In the genomic region with DNA sequence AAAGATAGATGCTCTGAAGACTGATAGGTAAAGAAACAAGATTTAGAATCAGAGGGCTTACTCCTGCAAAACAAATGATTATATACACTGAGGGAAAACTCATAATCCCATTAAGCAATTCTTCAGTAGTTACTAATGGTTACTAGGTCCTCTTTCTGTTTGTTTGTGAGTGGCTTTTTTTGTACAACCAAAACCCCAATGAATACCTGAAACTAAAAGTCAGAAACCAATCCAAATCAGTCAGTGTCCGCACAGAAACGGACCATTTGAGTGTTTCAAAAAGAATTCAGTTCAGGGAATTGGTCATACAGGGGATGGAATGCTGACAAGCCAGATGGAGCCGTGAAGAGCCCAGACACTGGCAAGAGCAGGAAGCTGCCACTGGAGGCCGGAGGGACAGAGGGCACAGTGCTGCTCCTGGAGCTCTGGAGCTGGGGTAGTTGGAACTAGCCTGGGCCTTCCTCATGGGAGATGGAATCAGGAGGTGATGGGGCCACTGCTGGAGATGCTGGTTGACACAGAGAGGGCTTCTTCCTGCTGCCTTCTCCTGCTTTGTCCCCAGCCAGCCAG, we compare ENCODE assay signal across 1 cellular context.
TF ChIP-seq lines count a peak whose summit lies in the region.

No MANE protein-coding gene starts in this region.

TF ChIP-seq in IMR-90, 13 proteins besides CTCF, POLR2A, EP300 and RAD21:
- no peak for TF ChIP-seq MXI1 (IDR thresholded peaks at IDR 0.05; ENCODE audit: borderline replicate concordance, low read depth, low read length)
- no peak for TF ChIP-seq SMC3 (IDR thresholded peaks at IDR 0.05; ENCODE audit: low read depth, low read length)
- no peak for TF ChIP-seq CEBPB (IDR thresholded peaks at IDR 0.05; ENCODE audit: low read depth, low read length)
- TF ChIP-seq, protein P1, sequence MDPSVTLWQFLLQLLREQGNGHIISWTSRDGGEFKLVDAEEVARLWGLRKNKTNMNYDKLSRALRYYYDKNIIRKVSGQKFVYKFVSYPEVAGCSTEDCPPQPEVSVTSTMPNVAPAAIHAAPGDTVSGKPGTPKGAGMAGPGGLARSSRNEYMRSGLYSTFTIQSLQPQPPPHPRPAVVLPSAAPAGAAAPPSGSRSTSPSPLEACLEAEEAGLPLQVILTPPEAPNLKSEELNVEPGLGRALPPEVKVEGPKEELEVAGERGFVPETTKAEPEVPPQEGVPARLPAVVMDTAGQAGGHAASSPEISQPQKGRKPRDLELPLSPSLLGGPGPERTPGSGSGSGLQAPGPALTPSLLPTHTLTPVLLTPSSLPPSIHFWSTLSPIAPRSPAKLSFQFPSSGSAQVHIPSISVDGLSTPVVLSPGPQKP (IDR thresholded peaks at IDR 0.05; ENCODE audit: borderline replicate concordance, low read depth, low read length), result no peak
- no peak for TF ChIP-seq RCOR1 (IDR thresholded peaks at IDR 0.05; ENCODE audit: insufficient replicate concordance, low read length)
- no peak for TF ChIP-seq CHD1 (IDR thresholded peaks at IDR 0.05; ENCODE audit: low read depth, low read length)
- TF ChIP-seq, protein P2, sequence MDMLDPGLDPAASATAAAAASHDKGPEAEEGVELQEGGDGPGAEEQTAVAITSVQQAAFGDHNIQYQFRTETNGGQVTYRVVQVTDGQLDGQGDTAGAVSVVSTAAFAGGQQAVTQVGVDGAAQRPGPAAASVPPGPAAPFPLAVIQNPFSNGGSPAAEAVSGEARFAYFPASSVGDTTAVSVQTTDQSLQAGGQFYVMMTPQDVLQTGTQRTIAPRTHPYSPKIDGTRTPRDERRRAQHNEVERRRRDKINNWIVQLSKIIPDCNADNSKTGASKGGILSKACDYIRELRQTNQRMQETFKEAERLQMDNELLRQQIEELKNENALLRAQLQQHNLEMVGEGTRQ (IDR thresholded peaks at IDR 0.05; ENCODE audit: low read depth, low read length), result no peak
- no peak for TF ChIP-seq NFE2L2 (IDR thresholded peaks at IDR 0.05; ENCODE audit: low read depth, low read length)
- no peak for TF ChIP-seq MAFK (IDR thresholded peaks at IDR 0.05; ENCODE audit: low read depth, low read length)
- no peak for TF ChIP-seq BHLHE40 (IDR thresholded peaks at IDR 0.05; ENCODE audit: low read depth, low read length)
- no peak for TF ChIP-seq RFX5 (IDR thresholded peaks at IDR 0.05; ENCODE audit: low read depth, low read length)
- no peak for TF ChIP-seq FOS (IDR thresholded peaks at IDR 0.05; ENCODE audit: low read depth, low read length)
- no peak for TF ChIP-seq MAZ (IDR thresholded peaks at IDR 0.05; ENCODE audit: borderline replicate concordance, low read depth, low read length)
TF ChIP-seq in IMR-90: peak in this region for 0.
